In the genomic region with DNA sequence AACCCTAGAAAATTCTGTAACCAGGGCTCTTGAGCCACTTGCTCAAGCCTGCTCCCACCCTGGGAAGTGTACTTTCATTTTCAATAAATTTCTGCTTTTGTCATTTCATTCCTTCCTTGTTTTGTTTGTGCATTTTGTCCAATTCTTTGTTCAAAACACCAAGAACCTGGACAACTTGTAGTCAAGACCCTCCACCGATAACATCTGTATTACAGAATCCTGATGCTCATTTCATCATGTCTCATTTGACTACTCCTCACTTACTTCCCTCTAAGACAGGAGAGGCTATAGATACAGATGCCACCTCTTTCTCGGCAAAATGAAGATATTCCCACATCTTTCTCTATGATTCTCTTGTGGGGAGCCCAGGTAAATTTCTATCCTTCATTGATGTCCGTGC, we compare ENCODE assay signal across 30 cellular contexts.
"Had no signal": no experiment of that assay in that cellular context is flagged by ENCODE, and none has a peak within 500 bp of the region (broad histone marks: within the 10 kb centered on the region; RNA-seq: fewer than 3 reads in every experiment).

No MANE protein-coding gene starts in this region.

- H3K4me3 ChIP-seq: adrenal gland, body of pancreas, esophagus muscularis mucosa, gastroesophageal sphincter, heart right ventricle had no signal

- H3K9me3 ChIP-seq: adrenal gland, body of pancreas, esophagus muscularis mucosa, gastroesophageal sphincter, heart right ventricle had no signal

- ATAC-seq: activated CD4-positive, CD25-positive, alpha-beta regulatory T cell treated with anti-CD3 and anti-CD28 coated beads, Interleukin-2, amount 50 U/mL, for 24 hours; activated CD8-positive, alpha-beta T cell treated with anti-CD3 and anti-CD28 coated beads for 36 hours; activated naive CD8-positive, alpha-beta T cell treated with anti-CD3 and anti-CD28 coated beads, Interleukin-2, amount 50 U/mL, for 24 hours; activated T-cell treated with anti-CD3 and anti-CD28 coated beads, Interleukin-2, amount 50 U/mL, for 4 hours; activated T-helper 17 cell treated with anti-CD3 and anti-CD28 coated beads, Interleukin-2, amount 50 U/mL, for 72 hours; body of pancreas; effector memory CD8-positive, alpha-beta T cell; foreskin keratinocyte; gastroesophageal sphincter; heart right ventricle had no signal

- H3K27me3 ChIP-seq: adrenal gland, body of pancreas, esophagus muscularis mucosa, foreskin keratinocyte, gastroesophageal sphincter, heart right ventricle had no signal

- DNase-seq: activated B cell treated with CpG ODN at 0.5 μM for 24 hours; activated CD4-positive, alpha-beta T cell treated with anti-CD3 and anti-CD28 coated beads for 48 hours; activated CD4-positive, alpha-beta T cell treated with anti-CD3 and anti-CD28 coated beads, Interleukin-2, amount 50 U/mL, for 1 hour; activated CD4-positive, alpha-beta T cell treated with anti-CD3 and anti-CD28 coated beads, Interleukin-2, amount 50 U/mL, for 48 hours; activated CD8-positive, alpha-beta memory T cell treated with anti-CD3 and anti-CD28 coated beads for 24 hours; activated CD8-positive, alpha-beta T cell treated with anti-CD3 and anti-CD28 coated beads for 36 hours; activated effector memory CD4-positive, alpha-beta T cell treated with Interleukin-2 at 50 U/mL for 16 hours; activated gamma-delta T cell treated with Interleukin-2 at 50 U/mL for 16 hours; activated naive CD4-positive, alpha-beta T cell treated with anti-CD3 and anti-CD28 coated beads for 36 hours; activated naive CD8-positive, alpha-beta T cell treated with anti-CD3 and anti-CD28 coated beads for 36 hours; activated naive CD8-positive, alpha-beta T cell treated with anti-CD3 and anti-CD28 coated beads, Interleukin-2, amount 50 U/mL, for 24 hours; activated T-cell treated with anti-CD3 and anti-CD28 coated beads, Interleukin-2, amount 50 U/mL, for 4 hours; adrenal gland; amygdala; aorta; body of pancreas; caudate nucleus; cortex of kidney; dermis blood vessel endothelial cell; effector CD4-positive, alpha-beta T cell; effector memory CD8-positive, alpha-beta T cell; erythroblast; foreskin keratinocyte; heart right ventricle; T1000; WERI-Rb-1 had no signal

- H3K27ac ChIP-seq: adrenal gland, body of pancreas, esophagus muscularis mucosa, foreskin keratinocyte, gastroesophageal sphincter, heart right ventricle, WERI-Rb-1 had no signal

- H3K36me3 ChIP-seq: adrenal gland, esophagus muscularis mucosa, gastroesophageal sphincter, heart right ventricle, WERI-Rb-1 had no signal

- H3K4me1 ChIP-seq: adrenal gland, body of pancreas, esophagus muscularis mucosa, foreskin keratinocyte, gastroesophageal sphincter, heart right ventricle had no signal
